ENCODE assay signal across 21 cellular contexts in the genomic region with DNA sequence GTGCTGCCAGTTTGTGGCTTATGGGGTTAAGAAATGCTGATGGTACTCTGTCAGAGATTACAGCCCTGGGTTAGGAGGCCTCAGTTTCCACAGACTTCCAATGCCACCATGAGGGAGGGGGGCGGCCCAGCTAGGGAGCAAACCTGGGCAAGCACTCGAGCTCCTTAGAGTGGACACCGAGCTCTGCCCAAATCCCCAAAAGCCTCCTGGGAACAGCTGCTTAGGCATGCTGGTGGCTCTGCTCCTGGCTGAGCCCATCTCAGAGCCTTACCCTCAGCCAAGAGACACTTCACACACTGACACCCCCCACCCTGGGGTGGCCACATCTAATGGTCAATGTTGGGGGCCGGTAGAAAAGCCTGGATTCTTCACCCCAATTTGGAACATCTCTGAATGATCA.
"Had no signal": no experiment of that assay in that cellular context is flagged by ENCODE, and none has a peak within 500 bp of the region (broad histone marks: within the 10 kb centered on the region; RNA-seq: fewer than 3 reads in every experiment).

No MANE protein-coding gene starts in this region.

- H3K9me3 ChIP-seq: body of pancreas, gastroesophageal sphincter, right lobe of liver, stomach, thyroid gland, upper lobe of left lung, vagina had no signal

- H3K27me3 Mint-ChIP-seq: activated B cell treated with CpG ODN at 0.5 μM for 24 hours; activated naive CD8-positive, alpha-beta T cell; stimulated activated naive B cell treated with anti-CD40 and anti-IgM and Interleukin-4, amounts not matched to agents 10 μg/mL and 1 μg/mL and 100 μg/mL, for 72 hours had no signal

- H3K4me1 ChIP-seq: body of pancreas, right lobe of liver, thyroid gland, vagina had no signal

- H3K27ac ChIP-seq: body of pancreas, gastroesophageal sphincter, right lobe of liver, skin epidermis, stomach, thyroid gland, vagina had no signal

- ATAC-seq: body of pancreas; effector memory CD8-positive, alpha-beta T cell; gastroesophageal sphincter; left cardiac atrium; left ventricle myocardium superior; T-cell had no signal

- H3K4me3 ChIP-seq: body of pancreas, gastroesophageal sphincter, right lobe of liver, skin epidermis, stomach, thyroid gland, upper lobe of left lung, vagina had no signal

- H3K9me3 Mint-ChIP-seq: activated B cell treated with CpG ODN at 0.5 μM for 24 hours; effector memory CD8-positive, alpha-beta T cell; nephron progenitor cell; stimulated activated naive B cell treated with anti-CD40 and anti-IgM and Interleukin-4, amounts not matched to agents 10 μg/mL and 1 μg/mL and 100 μg/mL, for 72 hours; T-cell; T-helper 2 cell treated with Interferon-gamma antibody and Interleukin-4, amounts not matched to agents 5 μg/mL and 100 μg/mL, for 36 hours had no signal

- H3K36me3 ChIP-seq: gastroesophageal sphincter, right lobe of liver, stomach, thyroid gland, upper lobe of left lung, vagina had no signal

- DNase-seq: activated B cell treated with CpG ODN at 0.5 μM for 24 hours; activated CD4-positive, alpha-beta T cell treated with anti-CD3 and anti-CD28 coated beads, Interleukin-2, amount 50 U/mL, for 1 hour; activated CD8-positive, alpha-beta memory T cell treated with anti-CD3 and anti-CD28 coated beads for 24 hours; body of pancreas; effector memory CD8-positive, alpha-beta T cell; left cardiac atrium; left ventricle myocardium superior; nephron progenitor cell; right lobe of liver; stimulated activated CD4-positive, alpha-beta T cell treated with anti-CD3 and anti-CD28 coated beads, Interleukin-4, amount 100 ng/mL, for 4 hours; stimulated activated CD8-positive, alpha-beta memory T cell treated with anti-CD3 and anti-CD28 coated beads, Interleukin-4, amount 100 ng/mL, for 48 hours; stimulated activated naive B cell treated with anti-CD40 and anti-IgM and Interleukin-4, amounts not matched to agents 10 μg/mL and 1 μg/mL and 100 μg/mL, for 72 hours; stomach; T-cell; thyroid gland; upper lobe of left lung had no signal

- H3K27ac Mint-ChIP-seq: activated B cell treated with CpG ODN at 0.5 μM for 24 hours; activated naive CD8-positive, alpha-beta T cell; effector memory CD8-positive, alpha-beta T cell; nephron progenitor cell; stimulated activated naive B cell treated with anti-CD40 and anti-IgM and Interleukin-4, amounts not matched to agents 10 μg/mL and 1 μg/mL and 100 μg/mL, for 72 hours; T-helper 2 cell treated with Interferon-gamma antibody and Interleukin-4, amounts not matched to agents 5 μg/mL and 100 μg/mL, for 36 hours had no signal

- H3K36me3 Mint-ChIP-seq: activated naive CD8-positive, alpha-beta T cell; stimulated activated naive B cell treated with anti-CD40 and anti-IgM and Interleukin-4, amounts not matched to agents 10 μg/mL and 1 μg/mL and 100 μg/mL, for 72 hours; T-cell had no signal

- H3K27me3 ChIP-seq: body of pancreas, right lobe of liver, thyroid gland, upper lobe of left lung, vagina had no signal

- H3K4me3 Mint-ChIP-seq: activated B cell treated with CpG ODN at 0.5 μM for 24 hours; activated naive CD8-positive, alpha-beta T cell; effector memory CD8-positive, alpha-beta T cell; nephron progenitor cell; stimulated activated naive B cell treated with anti-CD40 and anti-IgM and Interleukin-4, amounts not matched to agents 10 μg/mL and 1 μg/mL and 100 μg/mL, for 72 hours; T-cell; T-helper 2 cell treated with Interferon-gamma antibody and Interleukin-4, amounts not matched to agents 5 μg/mL and 100 μg/mL, for 36 hours had no signal
